In the genomic region with DNA sequence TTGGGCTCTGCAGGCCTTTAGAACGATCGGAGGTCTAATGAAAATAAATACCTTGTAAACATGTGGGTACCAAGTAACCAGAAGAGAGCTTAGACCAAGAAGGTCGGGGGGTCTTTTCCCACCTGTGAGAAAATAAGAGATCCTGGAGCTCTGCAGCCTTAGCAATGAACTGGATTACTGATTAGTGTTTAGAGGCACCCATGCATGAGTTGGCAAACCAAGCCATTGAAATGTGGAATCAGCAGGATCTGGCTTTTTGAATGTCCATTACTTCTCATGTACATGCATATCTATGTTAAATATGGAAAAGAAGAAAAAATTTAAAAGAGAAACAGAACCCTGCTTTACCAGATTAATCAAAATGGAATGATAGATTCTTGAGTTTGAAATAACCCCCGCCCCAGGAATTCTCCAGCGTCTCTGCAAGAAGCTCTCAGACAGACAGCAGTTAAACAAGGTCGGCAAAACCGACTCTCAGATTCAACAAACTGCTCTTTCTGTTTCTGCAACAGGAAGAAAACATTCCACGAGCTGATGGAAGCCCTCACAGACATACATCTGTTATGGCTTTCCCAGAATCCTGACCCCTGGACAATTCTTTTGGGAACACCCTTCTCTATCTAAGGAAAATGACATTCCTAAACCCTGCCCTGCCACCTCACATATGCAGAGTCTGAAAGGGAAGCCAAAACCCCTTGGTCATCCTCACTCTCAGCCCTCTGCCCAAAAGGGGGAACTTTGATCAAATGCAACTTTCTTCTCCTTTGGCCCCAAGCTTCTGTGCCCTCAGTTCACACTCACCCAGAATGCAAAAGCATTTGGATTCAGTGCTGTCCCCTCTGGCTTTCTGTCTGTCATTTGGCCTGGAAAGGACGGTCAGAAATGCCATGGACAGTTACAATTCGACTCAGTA, we compare ENCODE assay signal across 14 cellular contexts.
"Had no signal": no experiment of that assay in that cellular context is flagged by ENCODE, and none has a peak within 500 bp of the region (broad histone marks: within the 10 kb centered on the region; RNA-seq: fewer than 3 reads in every experiment).

No MANE protein-coding gene starts in this region.

- H3K27ac ChIP-seq: colonic mucosa, dorsolateral prefrontal cortex, gastrocnemius medialis, left ventricle myocardium inferior, skin epidermis, testis, transverse colon had no signal

- H3K9me3 Mint-ChIP-seq: activated naive CD4-positive, alpha-beta T cell treated with anti-CD3 and anti-CD28 coated beads, Interleukin-2, amount 50 U/mL, for 72 hours; activated T-cell treated with anti-CD3 and anti-CD28 coated beads, Interleukin-2, amount 50 U/mL, for 72 hours; natural killer cell treated with Interleukin-12 subunit alpha and Interleukin-12 subunit beta and Interleukin-15 and Interleukin-18, amount 100 ng/mL, for 72 hours had no signal

- H3K27ac Mint-ChIP-seq: activated CD8-positive, alpha-beta memory T cell treated with anti-CD3 and anti-CD28 coated beads, Interleukin-2, amount 10 ng/mL, durations not matched to agents 7 days and 5 days; activated CD8-positive, alpha-beta T cell treated with anti-CD3 and anti-CD28 coated beads, Interleukin-2, amount 10 ng/mL, durations not matched to agents 7 days and 5 days; activated naive CD4-positive, alpha-beta T cell treated with anti-CD3 and anti-CD28 coated beads, Interleukin-2, amount 50 U/mL, for 72 hours; activated T-cell treated with anti-CD3 and anti-CD28 coated beads, Interleukin-2, amount 50 U/mL, for 72 hours; natural killer cell treated with Interleukin-12 subunit alpha and Interleukin-12 subunit beta and Interleukin-15 and Interleukin-18, amount 100 ng/mL, for 72 hours; progenitor cell of endocrine pancreas had no signal

- H3K4me3 ChIP-seq: colonic mucosa, dorsolateral prefrontal cortex, left ventricle myocardium inferior, lung, skin epidermis, testis, transverse colon had no signal

- H3K9me3 ChIP-seq: colonic mucosa, gastrocnemius medialis, left ventricle myocardium inferior, testis, transverse colon had no signal

- H3K4me3 Mint-ChIP-seq: activated CD8-positive, alpha-beta memory T cell treated with anti-CD3 and anti-CD28 coated beads, Interleukin-2, amount 10 ng/mL, durations not matched to agents 7 days and 5 days; activated CD8-positive, alpha-beta T cell treated with anti-CD3 and anti-CD28 coated beads, Interleukin-2, amount 10 ng/mL, durations not matched to agents 7 days and 5 days; activated T-cell treated with anti-CD3 and anti-CD28 coated beads, Interleukin-2, amount 50 U/mL, for 72 hours; natural killer cell treated with Interleukin-12 subunit alpha and Interleukin-12 subunit beta and Interleukin-15 and Interleukin-18, amount 100 ng/mL, for 72 hours had no signal

- H3K36me3 ChIP-seq: colonic mucosa, gastrocnemius medialis, left ventricle myocardium inferior, transverse colon had no signal

- H3K36me3 Mint-ChIP-seq: activated CD8-positive, alpha-beta memory T cell treated with anti-CD3 and anti-CD28 coated beads, Interleukin-2, amount 10 ng/mL, durations not matched to agents 7 days and 5 days; natural killer cell treated with Interleukin-12 subunit alpha and Interleukin-12 subunit beta and Interleukin-15 and Interleukin-18, amount 100 ng/mL, for 72 hours had no signal

- H3K27me3 ChIP-seq: testis had no signal
